9 cellular contexts compared by ENCODE assay signal in genomic region chr2:161416633-161417427, GRCh38. TPM values are rescaled to one million over a fixed set of nuclear protein-coding genes. Genes with fewer than 3 reads are reported as not detected.
A peak's percentile ranks its signal among the peaks of the same experiment; 100 is the strongest.
DNase-seq lines count a peak whose midpoint lies in the region; ATAC-seq and TF ChIP-seq lines count a peak whose summit lies in the region.
"Had no signal": no experiment of that assay in that cellular context is flagged by ENCODE, and none has a peak within 500 bp of the region (broad histone marks: within the 10 kb centered on the region; RNA-seq: fewer than 3 reads in every experiment).

No MANE protein-coding gene starts in this region.

- no peak overlapping the region for H2AFZ ChIP-seq in hepatocyte

- CTCF ChIA-PET in MCF 10A (lab: Yijun Ruan, JAX): interaction anchor here (0.6 to 1.2 kb wide), 3 partner anchors 45 to 527 kb away, joined by 3 to 4 read pairs (median 3); no protein-coding TSS in a partner anchor

- H3K4me3 Mint-ChIP-seq in MCF 10A (ENCODE audit: unreplicated experiment): no peak overlapping the region

- peaks cover 41% of the 10 kb centered on the region for H3K27me3 Mint-ChIP-seq in MCF 10A (ENCODE audit: insufficient read depth, unreplicated experiment)

- no TSS peak for BruUV-seq in MCF 10A (replicated peaks; lab: Mats Ljungman, UMichigan)

- no peaks in the 10 kb centered on the region for H3K79me2 ChIP-seq in hepatocyte

- H3K4me1 Mint-ChIP-seq in MCF 10A (ENCODE audit: insufficient read depth, unreplicated experiment): peaks cover 14% of the 10 kb centered on the region

- H3K4me3 ChIP-seq in breast epithelium (peak overlapping the region in 2 of 3 donors; percentile 5 to 79), hepatocyte (no peak overlapping the region)

- TF ChIP-seq CTCF in breast epithelium (IDR thresholded peaks at IDR 0.05) (no peak), MCF 10A (IDR thresholded peaks at IDR 0.05; ENCODE audit: unreplicated experiment) (no peak), hepatocyte (IDR thresholded peaks at IDR 0.05; ENCODE audit: poor library complexity) (no peak)

- 3% methylated on average over 37 of the region's 44 CpGs for WGBS in hepatocyte (ENCODE audit: low lambda C conversion rate, missing lambda C conversion rate)

- intact Hi-C loops in breast epithelium (cut with DNase I; ENCODE audit: low total_unique reads): no loop called here
- intact Hi-C loops in MCF 10A (cut with micrococcal nuclease): no loop called here
- intact Hi-C loops in Right ventricle myocardium superior (cut with DNase I): no loop called here

- H3K36me3 ChIP-seq in breast epithelium (no peaks in the 10 kb centered on the region), hepatocyte (replicated peaks; ENCODE audit: insufficient read depth, low read depth) (no peaks in the 10 kb centered on the region)
- H3K36me3 ChIP-seq: neutrophil had no signal

- no peaks in the 10 kb centered on the region for H4K20me1 ChIP-seq in hepatocyte (ENCODE audit: insufficient read depth, poor library complexity, severe bottlenecking)

- H3K4me1 ChIP-seq in breast epithelium (peaks cover 14 to 16% of the 10 kb centered on the region in 2 donors), hepatocyte (ENCODE audit: insufficient read depth) (peaks cover 18% of the 10 kb centered on the region)

- H3K9me3 Mint-ChIP-seq in MCF 10A (ENCODE audit: unreplicated experiment): no peaks in the 10 kb centered on the region

- POLR2A ChIA-PET in MCF 10A (lab: Yijun Ruan, JAX): no interaction called here

- DNase-seq in breast epithelium (ENCODE audit: low spot score in 2 of 2) (no peak), MCF 10A (ENCODE audit: unreplicated experiment) (no peak), T-helper 9 cell (peak; percentile 0), hepatocyte (ENCODE audit: low spot score) (no peak), NCI-H187 (lab: John Stamatoyannopoulos, UW) (no peak), NCI-H510A (lab: John Stamatoyannopoulos, UW) (no peak), Right ventricle myocardium superior (no peak)

- peaks cover 5 to 70% of the 10 kb centered on the region in 2 donors for H3K27me3 ChIP-seq in breast epithelium
- H3K27me3 ChIP-seq in hepatocyte: peaks cover 93% of the 10 kb centered on the region

- H3K4me2 ChIP-seq in hepatocyte: peak overlapping the region; percentile 94

- H3K9me3 ChIP-seq in breast epithelium: no peaks in the 10 kb centered on the region
- no peaks in the 10 kb centered on the region for H3K9me3 ChIP-seq in hepatocyte (ENCODE audit: low read depth)
- H3K9me3 ChIP-seq: neutrophil had no signal

- no peak for TF ChIP-seq POLR2A in breast epithelium (IDR thresholded peaks at IDR 0.05)

- H3K27ac Mint-ChIP-seq in MCF 10A (ENCODE audit: low read depth, unreplicated experiment): no peak overlapping the region

- no peak for ATAC-seq in Right ventricle myocardium superior (ENCODE audit: poor library complexity)

- H3K27ac ChIP-seq in breast epithelium: no peak overlapping the region
- no peak overlapping the region for H3K27ac ChIP-seq in hepatocyte
- peak overlapping the region; percentile 61 for H3K27ac ChIP-seq in temporal lobe (ENCODE audit: low read depth, low read length)
- H3K27ac ChIP-seq: neutrophil had no signal

- no peaks in the 10 kb centered on the region for H3K9me2 ChIP-seq in hepatocyte (replicated peaks; ENCODE audit: insufficient read depth)

- H3K36me3 Mint-ChIP-seq in MCF 10A (ENCODE audit: insufficient read depth, unreplicated experiment): peaks cover 16% of the 10 kb centered on the region

RNA-seq across cellular contexts. Expression of gene TBR1, which starts 0.7 kb away (rescaled TPM):
- under 1 TPM in 2 of 3 donors, not detected in 1; 0.33 to 0.64 TPM for total RNA-seq in breast epithelium
- 0.12 and 0.26 TPM in 2 replicates for total RNA-seq in MCF 10A (2022)
- not detected in 2 replicates for total RNA-seq in hepatocyte
- polyA plus RNA-seq in hepatocyte: not detected in 2 replicates
- total RNA-seq in temporal lobe: 95.6 TPM
- total RNA-seq in Right ventricle myocardium superior: not detected

Comparison
In these comparisons a context has a peak if more than half of its experiments do, and no peak if none do; other contexts are left out.
1. RNA of gene TBR1, which starts 0.7 kb away (total RNA-seq): 95.6 TPM in temporal lobe (single experiment); 0.33 to 0.64 TPM in breast epithelium, 0.12 to 0.26 TPM in MCF 10A, not detected in hepatocyte and not detected in Right ventricle myocardium superior (single experiment); every median in the first group is over 10 times any median in the second.